ENCODE assay signal across 13 cellular contexts in genomic region chr16:58049697-58050185, GRCh38.
"Had no signal": no experiment of that assay in that cellular context is flagged by ENCODE, and none has a peak within 500 bp of the region (broad histone marks: within the 10 kb centered on the region; RNA-seq: fewer than 3 reads in every experiment).

No MANE protein-coding gene starts in this region.

- H3K36me3 ChIP-seq: vagina had no signal

- H3K4me3 ChIP-seq: dorsolateral prefrontal cortex, esophagus muscularis mucosa, hepatocyte, tibial nerve, vagina had no signal

- H3K4me1 ChIP-seq: parathyroid adenoma, vagina had no signal

- H3K79me2 ChIP-seq: hepatocyte, parathyroid adenoma had no signal

- H2AFZ ChIP-seq: hepatocyte, parathyroid adenoma had no signal

- H3K4me1 Mint-ChIP-seq: activated naive CD4-positive, alpha-beta T cell treated with anti-CD3 and anti-CD28 coated beads, Interleukin-2, amount 10 ng/mL, durations not matched to agents 7 days and 5 days had no signal

- H3K4me2 ChIP-seq: hepatocyte had no signal

- H3K27ac ChIP-seq: dorsolateral prefrontal cortex, hepatocyte, parathyroid adenoma, vagina had no signal

- H3K36me3 Mint-ChIP-seq: activated naive CD4-positive, alpha-beta T cell treated with anti-CD3 and anti-CD28 coated beads, Interleukin-2, amount 10 ng/mL, durations not matched to agents 7 days and 5 days had no signal

- H3K27ac Mint-ChIP-seq: activated naive CD4-positive, alpha-beta T cell treated with anti-CD3 and anti-CD28 coated beads, Interleukin-2, amount 10 ng/mL, durations not matched to agents 7 days and 5 days had no signal

- H3K9ac ChIP-seq: parathyroid adenoma had no signal

- DNase-seq: activated CD4-positive, alpha-beta T cell treated with anti-CD3 and anti-CD28 coated beads for 1 hour; activated CD4-positive, alpha-beta T cell treated with anti-CD3 and anti-CD28 coated beads, Interleukin-2, amount 50 U/mL, for 4 hours; activated naive CD4-positive, alpha-beta T cell treated with anti-CD3 and anti-CD28 coated beads, Interleukin-2, amount 10 ng/mL, durations not matched to agents 7 days and 5 days; activated T-cell treated with anti-CD3 and anti-CD28 coated beads, Interleukin-2, amount 50 U/mL, for 1 hour; dorsolateral prefrontal cortex; stimulated activated CD4-positive, alpha-beta T cell treated with anti-CD3 and anti-CD28 coated beads, Interleukin-15, amount 100 ng/mL, for 24 hours; stimulated activated CD4-positive, alpha-beta T cell treated with anti-CD3 and anti-CD28 coated beads, Interleukin-4, amount 100 ng/mL, for 1 hour; stimulated activated naive CD4-positive, alpha-beta T cell had no signal

- H3K9me3 ChIP-seq: esophagus muscularis mucosa, tibial nerve, vagina had no signal

- H3K9me3 Mint-ChIP-seq: activated naive CD4-positive, alpha-beta T cell treated with anti-CD3 and anti-CD28 coated beads, Interleukin-2, amount 10 ng/mL, durations not matched to agents 7 days and 5 days had no signal

- H3K4me3 Mint-ChIP-seq: activated naive CD4-positive, alpha-beta T cell treated with anti-CD3 and anti-CD28 coated beads, Interleukin-2, amount 10 ng/mL, durations not matched to agents 7 days and 5 days had no signal

- H3K27me3 Mint-ChIP-seq: activated naive CD4-positive, alpha-beta T cell treated with anti-CD3 and anti-CD28 coated beads, Interleukin-2, amount 10 ng/mL, durations not matched to agents 7 days and 5 days had no signal

- H3K27me3 ChIP-seq: dorsolateral prefrontal cortex, esophagus muscularis mucosa, hepatocyte, tibial nerve, vagina had no signal
